31 cellular contexts compared by ENCODE assay signal in genomic region chr13:42643076-42643475, GRCh38.
"Had no signal": no experiment of that assay in that cellular context is flagged by ENCODE, and none has a peak within 500 bp of the region (broad histone marks: within the 10 kb centered on the region; RNA-seq: fewer than 3 reads in every experiment).

No MANE protein-coding gene starts in this region.

- H3K4me1 ChIP-seq: adrenal gland, ascending aorta had no signal

- DNase-seq: activated B cell treated with CpG ODN at 0.5 μM for 24 hours; activated CD4-positive, alpha-beta memory T cell treated with anti-CD3 and anti-CD28 coated beads for 36 hours; activated CD4-positive, alpha-beta T cell treated with anti-CD3 and anti-CD28 coated beads for 4 hours; activated CD4-positive, alpha-beta T cell treated with anti-CD3 and anti-CD28 coated beads, Interleukin-2, amount 10 ng/mL, durations not matched to agents 24 days and 14 days; activated CD4-positive, alpha-beta T cell treated with anti-CD3 and anti-CD28 coated beads, Interleukin-2, amount 50 U/mL, for 1 hour; activated CD4-positive, alpha-beta T cell treated with anti-CD3 and anti-CD28 coated beads, Interleukin-2, amount 50 U/mL, for 4 hours; activated CD4-positive, CD25-positive, alpha-beta regulatory T cell treated with anti-CD3 and anti-CD28 coated beads, Interleukin-2, amount 50 U/mL, for 72 hours; activated CD8-positive, alpha-beta memory T cell treated with anti-CD3 and anti-CD28 coated beads, Interleukin-2, amount 50 U/mL, for 4 hours; activated CD8-positive, alpha-beta T cell treated with anti-CD3 and anti-CD28 coated beads for 36 hours; activated effector memory CD4-positive, alpha-beta T cell treated with anti-CD3 and anti-CD28 coated beads, Interleukin-2, amount 50 U/mL, for 16 hours; activated gamma-delta T cell treated with Interleukin-2 at 50 U/mL for 16 hours; activated naive CD4-positive, alpha-beta T cell; activated naive CD4-positive, alpha-beta T cell treated with anti-CD3 and anti-CD28 coated beads for 36 hours; activated naive CD4-positive, alpha-beta T cell treated with anti-CD3 and anti-CD28 coated beads, Interleukin-2, amount 50 U/mL, for 16 hours; activated naive CD8-positive, alpha-beta T cell treated with anti-CD3 and anti-CD28 coated beads for 36 hours; activated T-cell treated with anti-CD3 and anti-CD28 coated beads for 4 hours; activated T-cell treated with anti-CD3 and anti-CD28 coated beads, Interleukin-2, amount 50 U/mL, for 1 hour; activated T-cell treated with anti-CD3 and anti-CD28 coated beads, Interleukin-2, amount 50 U/mL, for 4 hours; activated T-cell treated with anti-CD3 and anti-CD28 coated beads, Interleukin-2, amount 50 U/mL, for 72 hours; adrenal gland; amniotic stem cell; caudate nucleus; cerebellar nuclear complex; T-helper 1 cell; T-helper 2 cell; T-helper 9 cell had no signal

- H3K36me3 ChIP-seq: adrenal gland, ascending aorta, cardiac muscle cell had no signal

- H3K4me3 ChIP-seq: adrenal gland, ascending aorta, cardiac muscle cell had no signal

- H3K27me3 ChIP-seq: adrenal gland, ascending aorta, cardiac muscle cell had no signal

- ATAC-seq: activated CD8-positive, alpha-beta T cell treated with anti-CD3 and anti-CD28 coated beads for 36 hours; activated naive CD4-positive, alpha-beta T cell treated with anti-CD3 and anti-CD28 coated beads, Interleukin-2, amount 50 U/mL, for 72 hours; activated T-cell treated with anti-CD3 and anti-CD28 coated beads, Interleukin-2, amount 50 U/mL, for 4 hours; activated T-cell treated with anti-CD3 and anti-CD28 coated beads, Interleukin-2, amount 50 U/mL, for 72 hours; activated T-helper 17 cell treated with anti-CD3 and anti-CD28 coated beads, Interleukin-2, amount 50 U/mL, for 72 hours had no signal

- H3K9me3 ChIP-seq: adrenal gland, ascending aorta had no signal

- H3K27ac ChIP-seq: adrenal gland, ascending aorta, cardiac muscle cell, VCaP had no signal
